12 cellular contexts compared by ENCODE assay signal in genomic region chr3:184262927-184263179, GRCh38. TPM values are rescaled to one million over a fixed set of nuclear protein-coding genes. Genes with fewer than 3 reads are reported as not detected.
DNase-seq lines count a peak whose midpoint lies in the region; ATAC-seq, FAIRE-seq and TF ChIP-seq lines count a peak whose summit lies in the region.
"Had no signal": no experiment of that assay in that cellular context is flagged by ENCODE, and none has a peak within 500 bp of the region (broad histone marks: within the 10 kb centered on the region; RNA-seq: fewer than 3 reads in every experiment).

No MANE protein-coding gene starts in this region.

- no TSS peak for BruUV-seq in PC-9 (replicated peaks; lab: Mats Ljungman, UMichigan)

- H3K9me2 ChIP-seq in SK-N-SH (no peaks in the 10 kb centered on the region), PC-9 (ENCODE audit: insufficient read depth) (no peaks in the 10 kb centered on the region)

- no peak overlapping the region for H3K18ac ChIP-seq in H1 (ENCODE audit: extremely low read depth, low read length)

- H2AK5ac ChIP-seq in H1 (ENCODE audit: low read depth, low read length), result no peak overlapping the region

- H3K4me1 ChIP-seq in SK-N-SH (ENCODE audit: control insufficient read depth in 1 of 2, insufficient read depth in 2 of 2, low read depth in 1 of 2, low read length in 1 of 2) (peaks cover 0 to 22% of the 10 kb centered on the region in 2 experiments; a peak in 1 of 4 replicates), PC-9 (replicated peaks; ENCODE audit: insufficient read depth) (peaks cover 15% of the 10 kb centered on the region; the same call in 1 of the 2 replicates), H1 (replicated peaks in 1 of 4; ENCODE audit: control insufficient read depth in 3 of 4, insufficient read depth in 4 of 4, low read length in 3 of 4) (peaks cover 0 to 17% (median 8%) of the 10 kb centered on the region in 4 experiments; a peak in 4 of 7 replicates), osteoblast (ENCODE audit: insufficient read depth, low read length) (peaks cover 3% of the 10 kb centered on the region)

- H2BK12ac ChIP-seq in H1 (ENCODE audit: low read depth, low read length), result no peak overlapping the region

- no peak for TF ChIP-seq RAD21 in SK-N-SH (IDR thresholded peaks at IDR 0.05; ENCODE audit: low read length)
- TF ChIP-seq RAD21 in H1 (IDR thresholded peaks at IDR 0.05 in 1 of 2, conservative IDR thresholded peaks at IDR 0.05 in 1 of 2; ENCODE audit: low read depth in 2 of 2, low read length in 2 of 2), result no peak

- H2AFZ ChIP-seq in SK-N-SH (ENCODE audit: low read depth), result no peak overlapping the region
- peak overlapping the region; percentile 96; the same call in 1 of the 2 replicates for H2AFZ ChIP-seq in PC-9
- peak overlapping the region; percentile 64; the same call in 1 of the 2 replicates for H2AFZ ChIP-seq in H1 (ENCODE audit: low read length)
- H2AFZ ChIP-seq in osteoblast (ENCODE audit: low read length), result no peak overlapping the region

- H3K23me2 ChIP-seq in H1 (ENCODE audit: low read depth, low read length), result peaks cover 22% of the 10 kb centered on the region

- H3K36me3 ChIP-seq in SK-N-SH (replicated peaks in 1 of 2; ENCODE audit: control insufficient read depth in 1 of 2, insufficient read depth in 2 of 2, low read length in 1 of 2) (no peaks in the 10 kb centered on the region), PC-9 (ENCODE audit: low read depth) (no peaks in the 10 kb centered on the region), H1 (ENCODE audit: control insufficient read depth in 2 of 4, insufficient read depth in 4 of 4, low read length in 3 of 4) (no peaks in the 10 kb centered on the region), osteoblast (ENCODE audit: insufficient read depth, low read length) (no peaks in the 10 kb centered on the region)
- H3K36me3 ChIP-seq: colonic mucosa had no signal

- no peak for TF ChIP-seq POLR2A in H1 (IDR thresholded peaks at IDR 0.05; ENCODE audit: control extremely low read depth in 1 of 2, low read depth in 2 of 2, low read length in 2 of 2)

- H3K9me3 ChIP-seq in SK-N-SH (no peaks in the 10 kb centered on the region), PC-9 (ENCODE audit: insufficient read depth, low read depth) (0 out of 2 replicates have a peak, but pooled peaks cover 3% of the 10 kb centered on the region), H1 (ENCODE audit: insufficient read depth in 2 of 2, low read depth in 1 of 2, low read length in 1 of 2) (peaks cover 0 to 4% of the 10 kb centered on the region in 2 experiments; a peak in 1 of 4 replicates), osteoblast (ENCODE audit: low read depth, low read length) (no peaks in the 10 kb centered on the region)
- H3K9me3 ChIP-seq: colonic mucosa, left lung had no signal

- peaks cover 4% of the 10 kb centered on the region for H3F3A ChIP-seq in SK-N-SH (replicated peaks; ENCODE audit: insufficient read depth)
- peaks cover 28% of the 10 kb centered on the region; the same call in 1 of the 2 replicates for H3F3A ChIP-seq in PC-9 (ENCODE audit: insufficient read depth, low read depth)

- no peak overlapping the region for H4K91ac ChIP-seq in H1 (replicated peaks; ENCODE audit: insufficient read length, low read length)

- peaks cover 23% of the 10 kb centered on the region for H4K20me1 ChIP-seq in SK-N-SH (ENCODE audit: insufficient read depth)
- no peaks in the 10 kb centered on the region for H4K20me1 ChIP-seq in PC-9 (ENCODE audit: insufficient read depth)
- H4K20me1 ChIP-seq in H1 (replicated peaks in 1 of 2; ENCODE audit: control insufficient read depth in 1 of 2, insufficient read depth in 2 of 2, low read length in 2 of 2), result peaks cover 13 to 14% of the 10 kb centered on the region in 2 experiments
- H4K20me1 ChIP-seq in osteoblast (ENCODE audit: insufficient read depth, low read length), result peaks cover 16% of the 10 kb centered on the region

- in situ Hi-C loops in ACHN (cut with HindIII; ENCODE audit: low pct_ligation_motif_present, low pct_unique_long_range_greater_than_20kb, low sequenced_read_pairs), result no loop called here

- H3K4me2 ChIP-seq in SK-N-SH (peak overlapping the region; percentile 95), PC-9 (peak overlapping the region; percentile 94), H1 (ENCODE audit: insufficient read depth in 1 of 2, low read depth in 2 of 2, low read length in 2 of 2) (peak overlapping the region; percentile 89 to 100), osteoblast (ENCODE audit: insufficient read depth, low read length) (no peak overlapping the region)

- no peak overlapping the region for H3K9ac ChIP-seq in SK-N-SH
- H3K9ac ChIP-seq in H1 (replicated peaks in 1 of 4; ENCODE audit: extremely low read depth in 1 of 4, low read depth in 3 of 4, low read length in 3 of 4), result peak overlapping the region in 1 of 4 experiments; percentile 37; a peak in 1 of 7 replicates

- no peak for TF ChIP-seq CTCF in SK-N-SH (IDR thresholded peaks at IDR 0.05)
- TF ChIP-seq CTCF in PC-9 (conservative IDR thresholded peaks at IDR 0.05), result no peak
- TF ChIP-seq CTCF in H1 (IDR thresholded peaks at IDR 0.05; ENCODE audit: control extremely low read depth in 1 of 3, insufficient read depth in 1 of 3, low read depth in 1 of 3, low read length in 3 of 3), result no peak
- TF ChIP-seq CTCF in osteoblast (IDR thresholded peaks at IDR 0.05; ENCODE audit: extremely low read depth, low read depth, low read length), result no peak

- TF ChIP-seq EP300 in SK-N-SH (IDR thresholded peaks at IDR 0.05; ENCODE audit: borderline replicate concordance in 1 of 2, low read depth in 1 of 2, low read length in 1 of 2) (no peak), H1 (IDR thresholded peaks at IDR 0.05; ENCODE audit: borderline replicate concordance in 1 of 2, low read depth in 2 of 2, low read length in 2 of 2) (no peak)

- no peak for FAIRE-seq in H1 (lab: Jason Lieb, UNC)
- FAIRE-seq: RCC 7860 had no signal

- DNase-seq in SK-N-SH (no peak), PC-9 (no peak), H1 (ENCODE audit: low read depth in 1 of 2, low spot score in 2 of 2) (no peak), osteoblast (ENCODE audit: insufficient read length, low spot score, missing footprints) (peak; percentile 58), ACHN (no peak)
- no peak for DNase-seq in activated CD4-positive, CD25-positive, alpha-beta regulatory T cell treated with anti-CD3 and anti-CD28 coated beads, Interleukin-2, amount 50 U/mL, for 72 hours
- DNase-seq: colonic mucosa, left lung had no signal

- no peak overlapping the region for H2BK15ac ChIP-seq in H1 (ENCODE audit: low read length)

- no peak overlapping the region for H3K14ac ChIP-seq in H1 (ENCODE audit: insufficient read length)

- H3K4me3 ChIP-seq in SK-N-SH (ENCODE audit: low read depth in 2 of 2, low read length in 1 of 2) (no peak overlapping the region), PC-9 (peak overlapping the region; percentile 64), H1 (ENCODE audit: extremely low read depth in 1 of 4, insufficient read depth in 2 of 4, low read depth in 3 of 4, low read length in 4 of 4) (peak overlapping the region; percentile 36 to 84 (median 57)), osteoblast (ENCODE audit: insufficient read depth, low read length) (no peak overlapping the region)
- H3K4me3 ChIP-seq: colonic mucosa had no signal

- H4K5ac ChIP-seq in H1 (ENCODE audit: insufficient read length, low read depth, low read length), result no peak overlapping the region

- no peak overlapping the region for H3K4ac ChIP-seq in H1 (replicated peaks; ENCODE audit: insufficient read length, low read depth, low read length)

- 85% methylated on average over 6 of the region's 6 CpGs for WGBS in SK-N-SH (ENCODE audit: low lambda C conversion rate)
- 35% methylated on average over 6 of the region's 6 CpGs; no CpG with 5 or more reads in 1 of the 2 experiments for WGBS in H1 (ENCODE audit: extremely low coverage in 1 of 2, insufficient coverage in 1 of 2, insufficient read length in 1 of 2, insufficient replicate concordance in 2 of 2, low coverage in 1 of 2, low lambda C conversion rate in 2 of 2, missing lambda C conversion rate in 1 of 2), 2 experiments

- H3K27me3 ChIP-seq in SK-N-SH (ENCODE audit: insufficient read depth) (peaks cover 5% of the 10 kb centered on the region; the same call in 1 of the 2 replicates), PC-9 (ENCODE audit: insufficient read depth, low read depth) (no peaks in the 10 kb centered on the region), H1 (replicated peaks in 1 of 4; ENCODE audit: control insufficient read depth in 3 of 4, extremely low read depth in 1 of 4, insufficient read depth in 3 of 4, low read length in 3 of 4) (peaks cover 7 to 49% (median 38%) of the 10 kb centered on the region in 4 experiments), osteoblast (ENCODE audit: insufficient read depth, low read length) (peaks cover 41% of the 10 kb centered on the region)

- no peak overlapping the region for H3K56ac ChIP-seq in H1 (replicated peaks; ENCODE audit: insufficient read length, low read depth, low read length)

- H2BK120ac ChIP-seq in H1 (replicated peaks; ENCODE audit: low read depth, low read length), result no peak overlapping the region

- CTCF ChIA-PET in SK-N-SH (lab: Yijun Ruan, JAX), result interaction anchor here (1.0 to 4.1 kb wide), 5 partner anchors 13 to 368 kb away, joined by 3 to 25 read pairs (median 4); partner anchors contain the start of gene EEF1AKMT4
- CTCF ChIA-PET in PC-9 (lab: Charles Lee), result interaction anchor here (0.6 to 0.7 kb wide), 3 partner anchors 11 to 135 kb away, joined by 3 to 6 read pairs (median 6); no protein-coding TSS in a partner anchor
- CTCF ChIA-PET in H1 (lab: Charles Lee; ENCODE audit: partially characterized antibody), result interaction anchor here (1.2 to 14.0 kb wide), 6 partner anchors 12 to 38 kb away, joined by 3 to 136 read pairs (median 12); partner anchors contain the start of genes EEF1AKMT4 and VWA5B2

- H2BK5ac ChIP-seq in H1 (ENCODE audit: low read depth, low read length), result no peak overlapping the region

- no peak for ATAC-seq in SK-N-SH treated with all-trans-retinoic acid at 6 μM for 48 hours
- ATAC-seq in GM19324 (IDR thresholded peaks at IDR 0.05; ENCODE audit: low FRiP score, unreplicated experiment), result no peak

- POLR2A ChIA-PET in SK-N-SH (lab: Yijun Ruan, JAX) (no interaction called here), PC-9 (lab: Charles Lee; ENCODE audit: unreplicated experiment) (interaction anchor here (0.6 to 0.7 kb wide), 2 partner anchors 13 to 17 kb away, joined by 13 to 22 read pairs; no protein-coding TSS in a partner anchor), H1 (lab: Charles Lee; ENCODE audit: partially characterized antibody) (interaction anchor here (2.3 to 3.1 kb wide), 2 partner anchors 21 to 23 kb away, joined by 8 to 9 read pairs; no protein-coding TSS in a partner anchor)

- H3K27ac ChIP-seq in SK-N-SH (ENCODE audit: low read depth in 2 of 2, low read length in 1 of 2), result no peak overlapping the region
- no peak overlapping the region for H3K27ac ChIP-seq in PC-9
- H3K27ac ChIP-seq in H1 (ENCODE audit: low read depth, low read length), result no peak overlapping the region
- H3K27ac ChIP-seq in osteoblast (ENCODE audit: low read depth, low read length), result no peak overlapping the region
- H3K27ac ChIP-seq: colonic mucosa, left lung had no signal

- no peak overlapping the region for H2BK20ac ChIP-seq in H1 (ENCODE audit: low read length)

- H4K8ac ChIP-seq in H1 (ENCODE audit: extremely low read depth, insufficient read depth, low read length), result no peak overlapping the region

- H3K79me2 ChIP-seq in SK-N-SH (ENCODE audit: insufficient read depth), result no peaks in the 10 kb centered on the region
- H3K79me2 ChIP-seq in PC-9 (ENCODE audit: low read depth), result peaks cover 7% of the 10 kb centered on the region; the same call in 1 of the 2 replicates
- no peaks in the 10 kb centered on the region for H3K79me2 ChIP-seq in H1 (ENCODE audit: control insufficient read depth in 1 of 2, insufficient read depth in 2 of 2, low read length in 2 of 2)
- H3K79me2 ChIP-seq in osteoblast (ENCODE audit: insufficient read depth, low read length), result no peaks in the 10 kb centered on the region

- no peak overlapping the region for H3K23ac ChIP-seq in H1 (ENCODE audit: insufficient read length)

- intact Hi-C loops in PC-9 (cut with micrococcal nuclease; ENCODE audit: unreplicated experiment), result no loop called here

- no peaks in the 10 kb centered on the region for H3K79me1 ChIP-seq in H1 (ENCODE audit: low read depth, low read length)

RNA-seq across cellular contexts. Expression of gene CAMK2N2, which starts 1.5 kb away (rescaled TPM):
- polyA plus RNA-seq in SK-N-SH (2012; rRNA removed), result 0.89 and 2.2 TPM in 2 replicates
- 1.7 and 2.4 TPM in 2 replicates for polyA plus RNA-seq in SK-N-SH (2012; cell fraction: cytosol; rRNA removed)
- polyA plus RNA-seq in SK-N-SH (2012; cell fraction: nucleus; rRNA removed), result 1.2 and 1.8 TPM in 2 replicates
- 2.2 and 2.6 TPM in 2 replicates for total RNA-seq in PC-9 (2021)
- total RNA-seq in H1 (2021; fragmentation: NEBNext Ultra II Directional; extraction: Animal tissue kit (Norgen Biotek cat#: 25700)), result 16.9 and 17.7 TPM in 2 replicates
- 4.0 and 6.1 TPM in 2 replicates for polyA plus RNA-seq in H1 (2011; rRNA removed)
- polyA plus RNA-seq in H1 (2011; cell fraction: cytosol; rRNA removed), result 1.9 TPM
- 5.2 TPM for polyA plus RNA-seq in H1 (2011; cell fraction: nucleus; rRNA removed)
- 7.8 to 12.7 TPM (median 9.4 TPM) in 4 replicates for polyA plus RNA-seq in H1 (2012, experiment 1 of 2)
- polyA plus RNA-seq in H1 (2012, experiment 2 of 2), result 8.9 TPM
- 11.5 TPM for polyA plus RNA-seq in H1 (2013, experiment 1 of 2)
- 11.3 TPM for polyA plus RNA-seq in H1 (2013, experiment 2 of 2)
- 1.9 and 2.3 TPM in 2 replicates for polyA minus RNA-seq in H1 (2011; rRNA and poly(A)+ RNA removed)
- 3.6 TPM for polyA minus RNA-seq in H1 (2011; cell fraction: cytosol; rRNA and poly(A)+ RNA removed)
- polyA minus RNA-seq in H1 (2011; cell fraction: nucleus; rRNA and poly(A)+ RNA removed), result 1.7 TPM
- total RNA-seq in osteoblast, result not detected in 2 replicates

RNA-seq across cellular contexts. Expression of gene ECE2, which starts 13.0 kb away (rescaled TPM):
- polyA plus RNA-seq in SK-N-SH (2012; rRNA removed) (0.03 and 0.16 TPM in 2 replicates), H1 (2011; rRNA removed) (0.44 and 0.86 TPM in 2 replicates)
- polyA plus RNA-seq in SK-N-SH (2012; cell fraction: cytosol; rRNA removed), result 0.03 TPM in 1 of 2 replicates, not detected in the other
- polyA plus RNA-seq in SK-N-SH (2012; cell fraction: nucleus; rRNA removed), result 0.11 and 0.18 TPM in 2 replicates
- total RNA-seq in PC-9 (2021) (not detected in 2 replicates), osteoblast (not detected in 2 replicates)
- 0.48 and 0.86 TPM in 2 replicates for total RNA-seq in H1 (2021; fragmentation: NEBNext Ultra II Directional; extraction: Animal tissue kit (Norgen Biotek cat#: 25700))
- polyA plus RNA-seq in H1 (2011; cell fraction: cytosol; rRNA removed), result 0.59 TPM
- 4.1 TPM for polyA plus RNA-seq in H1 (2011; cell fraction: nucleus; rRNA removed)
- polyA plus RNA-seq in H1 (2012, experiment 1 of 2), result 0.52 to 1.1 TPM (median 0.85 TPM) in 4 replicates
- polyA plus RNA-seq in H1 (2012, experiment 2 of 2), result 0.91 TPM
- polyA plus RNA-seq in H1 (2013, experiment 1 of 2), result 0.34 TPM
- 0.35 TPM for polyA plus RNA-seq in H1 (2013, experiment 2 of 2)
- polyA minus RNA-seq in H1 (2011; rRNA and poly(A)+ RNA removed), result 0.46 and 0.91 TPM in 2 replicates
- polyA minus RNA-seq in H1 (2011; cell fraction: cytosol; rRNA and poly(A)+ RNA removed), result not detected
- 1.7 TPM for polyA minus RNA-seq in H1 (2011; cell fraction: nucleus; rRNA and poly(A)+ RNA removed)
- total RNA-seq: left lung, posterior vena cava had no signal

RNA-seq across cellular contexts. Expression of gene EEF1AKMT4, which starts 13.4 kb away (rescaled TPM):
- polyA plus RNA-seq in SK-N-SH (2012; rRNA removed), result 7.2 and 9.3 TPM in 2 replicates
- polyA plus RNA-seq in SK-N-SH (2012; cell fraction: cytosol; rRNA removed), result 6.1 and 7.2 TPM in 2 replicates
- polyA plus RNA-seq in SK-N-SH (2012; cell fraction: nucleus; rRNA removed), result 3.6 and 4.6 TPM in 2 replicates
- 11.7 and 12.1 TPM in 2 replicates for total RNA-seq in PC-9 (2021)
- total RNA-seq in H1 (2021; fragmentation: NEBNext Ultra II Directional; extraction: Animal tissue kit (Norgen Biotek cat#: 25700)), result 9.3 and 9.6 TPM in 2 replicates
- 30.1 and 39.0 TPM in 2 replicates for polyA plus RNA-seq in H1 (2011; rRNA removed)
- 22.5 TPM for polyA plus RNA-seq in H1 (2011; cell fraction: cytosol; rRNA removed)
- polyA plus RNA-seq in H1 (2011; cell fraction: nucleus; rRNA removed), result 24.0 TPM
- polyA plus RNA-seq in H1 (2012, experiment 1 of 2), result 13.8 to 18.0 TPM (median 15.3 TPM) in 4 replicates
- 17.6 TPM for polyA plus RNA-seq in H1 (2012, experiment 2 of 2)
- 6.7 TPM for polyA plus RNA-seq in H1 (2013, experiment 1 of 2)
- 6.7 TPM for polyA plus RNA-seq in H1 (2013, experiment 2 of 2)
- polyA minus RNA-seq in H1 (2011; rRNA and poly(A)+ RNA removed), result 14.7 and 16.9 TPM in 2 replicates
- 4.8 TPM for polyA minus RNA-seq in H1 (2011; cell fraction: cytosol; rRNA and poly(A)+ RNA removed)
- 10.6 TPM for polyA minus RNA-seq in H1 (2011; cell fraction: nucleus; rRNA and poly(A)+ RNA removed)
- 2.7 and 3.3 TPM in 2 replicates for total RNA-seq in osteoblast

RNA-seq across cellular contexts. Expression of gene ALG3, which starts 14.1 kb away (rescaled TPM):
- polyA plus RNA-seq in SK-N-SH (2012; rRNA removed), result 66.0 and 71.4 TPM in 2 replicates
- 31.2 and 49.1 TPM in 2 replicates for polyA plus RNA-seq in SK-N-SH (2012; cell fraction: cytosol; rRNA removed)
- polyA plus RNA-seq in SK-N-SH (2012; cell fraction: nucleus; rRNA removed), result 92.0 and 100 TPM in 2 replicates
- 81.1 and 95.1 TPM in 2 replicates for total RNA-seq in PC-9 (2021)
- total RNA-seq in H1 (2021; fragmentation: NEBNext Ultra II Directional; extraction: Animal tissue kit (Norgen Biotek cat#: 25700)), result 54.6 and 56.7 TPM in 2 replicates
- 148 and 184 TPM in 2 replicates for polyA plus RNA-seq in H1 (2011; rRNA removed)
- polyA plus RNA-seq in H1 (2011; cell fraction: cytosol; rRNA removed), result 76.8 TPM
- polyA plus RNA-seq in H1 (2011; cell fraction: nucleus; rRNA removed), result 137 TPM
- 56.2 to 78.3 TPM (median 75.9 TPM) in 4 replicates for polyA plus RNA-seq in H1 (2012, experiment 1 of 2)
- polyA plus RNA-seq in H1 (2012, experiment 2 of 2), result 105 TPM
- polyA plus RNA-seq in H1 (2013, experiment 1 of 2), result 104 TPM
- polyA plus RNA-seq in H1 (2013, experiment 2 of 2), result 114 TPM
- 155 and 187 TPM in 2 replicates for polyA minus RNA-seq in H1 (2011; rRNA and poly(A)+ RNA removed)
- 57.0 TPM for polyA minus RNA-seq in H1 (2011; cell fraction: cytosol; rRNA and poly(A)+ RNA removed)
- 99.3 TPM for polyA minus RNA-seq in H1 (2011; cell fraction: nucleus; rRNA and poly(A)+ RNA removed)
- 26.8 and 28.9 TPM in 2 replicates for total RNA-seq in osteoblast

RNA-seq across cellular contexts. Expression of gene VWA5B2, which starts 33.5 kb away (rescaled TPM):
- polyA plus RNA-seq in SK-N-SH (2012; rRNA removed) (0.08 and 0.19 TPM in 2 replicates), H1 (2011; rRNA removed) (0.53 and 0.88 TPM in 2 replicates)
- polyA plus RNA-seq in SK-N-SH (2012; cell fraction: cytosol; rRNA removed), result 0.05 and 0.20 TPM in 2 replicates
- polyA plus RNA-seq in SK-N-SH (2012; cell fraction: nucleus; rRNA removed), result 0.98 and 1.8 TPM in 2 replicates
- total RNA-seq in PC-9 (2021) (0.53 and 0.76 TPM in 2 replicates), osteoblast (not detected in 2 replicates)
- total RNA-seq in H1 (2021; fragmentation: NEBNext Ultra II Directional; extraction: Animal tissue kit (Norgen Biotek cat#: 25700)), result 0.50 and 0.56 TPM in 2 replicates
- polyA plus RNA-seq in H1 (2011; cell fraction: cytosol; rRNA removed), result 0.37 TPM
- 3.0 TPM for polyA plus RNA-seq in H1 (2011; cell fraction: nucleus; rRNA removed)
- 0.29 to 0.72 TPM (median 0.41 TPM) in 4 replicates for polyA plus RNA-seq in H1 (2012, experiment 1 of 2)
- polyA plus RNA-seq in H1 (2012, experiment 2 of 2), result 0.70 TPM
- polyA plus RNA-seq in H1 (2013, experiment 1 of 2), result 0.28 TPM
- polyA plus RNA-seq in H1 (2013, experiment 2 of 2), result 0.17 TPM
- polyA minus RNA-seq in H1 (2011; rRNA and poly(A)+ RNA removed), result 0.41 and 0.44 TPM in 2 replicates
- polyA minus RNA-seq in H1 (2011; cell fraction: cytosol; rRNA and poly(A)+ RNA removed), result 0.37 TPM
- polyA minus RNA-seq in H1 (2011; cell fraction: nucleus; rRNA and poly(A)+ RNA removed), result 1.5 TPM

Comparison
In these comparisons a context has a peak if more than half of its experiments do, and no peak if none do; other contexts are left out.
1. H2AFZ ChIP-seq: peak in PC-9 (single experiment) and H1 (single experiment); none in SK-N-SH (single experiment) and osteoblast (single experiment).
2. H3K4me3 ChIP-seq: peak in PC-9 (single experiment) and H1 (4 of 4); none in SK-N-SH (0 of 2) and osteoblast (single experiment).